ENCODE assay signal across 16 cellular contexts in the genomic region with DNA sequence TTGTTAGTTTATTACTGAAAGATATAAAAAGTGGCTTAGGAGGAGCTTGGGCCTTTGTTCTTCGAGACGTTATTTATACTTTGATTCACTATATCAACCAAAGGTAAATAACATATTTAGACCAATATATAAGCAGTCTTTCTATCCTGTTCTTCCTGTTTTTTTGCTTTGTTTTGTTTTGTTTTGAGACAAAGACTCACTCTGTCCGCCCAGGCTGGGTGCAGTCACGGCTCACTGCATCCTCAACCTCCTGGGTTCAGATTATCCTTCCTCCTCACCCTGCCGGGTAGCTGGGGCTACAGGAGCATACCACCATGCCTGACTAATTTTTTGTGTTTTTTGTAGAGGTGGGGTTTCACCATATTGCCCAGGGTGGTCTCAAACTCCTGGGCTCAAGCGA.
DNase-seq lines count a peak whose midpoint lies in the region; ATAC-seq, FAIRE-seq and TF ChIP-seq lines count a peak whose summit lies in the region.
"Had no signal": no experiment of that assay in that cellular context is flagged by ENCODE, and none has a peak within 500 bp of the region (broad histone marks: within the 10 kb centered on the region; RNA-seq: fewer than 3 reads in every experiment).

No MANE protein-coding gene starts in this region.

- no peaks in the 10 kb centered on the region for H3K27me3 Mint-ChIP-seq in neural crest cell (ENCODE audit: low read depth)
- H3K27me3 Mint-ChIP-seq in endodermal cell (ENCODE audit: insufficient read depth): no peaks in the 10 kb centered on the region
- H3K27me3 Mint-ChIP-seq: activated CD4-positive, alpha-beta memory T cell treated with anti-CD3 and anti-CD28 coated beads for 36 hours had no signal

- H3K9me2 ChIP-seq in OCI-LY1 (ENCODE audit: low read depth, low read length): no peaks in the 10 kb centered on the region

- intact Hi-C loops in pancreas (cut with DNase I): no loop called here

- 91 to 94% methylated on average over 6 of the region's 6 CpGs for WGBS in pancreas, 2 donors
- WGBS in endodermal cell (ENCODE audit: insufficient coverage in 1 of 2, insufficient read length in 1 of 2), 2 experiments: 92% methylated on average over 4 of the region's 6 CpGs; no CpG with 5 or more reads in 1 of the 2 experiments

- H3K4me1 ChIP-seq in OCI-LY1 (ENCODE audit: insufficient read depth, low read length, severe bottlenecking) (peaks cover 15% of the 10 kb centered on the region), pancreas (no peaks in the 10 kb centered on the region), endodermal cell (ENCODE audit: control insufficient read depth, insufficient read depth, low read length) (no peaks in the 10 kb centered on the region)

- H3K36me3 ChIP-seq in OCI-LY1 (ENCODE audit: insufficient read depth, low read length): peaks cover 84% of the 10 kb centered on the region
- peaks cover 0 to 27% (median 5%) of the 10 kb centered on the region in 3 donors for H3K36me3 ChIP-seq in pancreas
- H3K36me3 ChIP-seq in endodermal cell (ENCODE audit: control insufficient read depth, insufficient read depth, low read length): peaks cover 48% of the 10 kb centered on the region

- no peak overlapping the region; the same call in 1 of the 2 replicates for H3K9ac ChIP-seq in OCI-LY1 (ENCODE audit: low read length)
- H3K9ac ChIP-seq in endodermal cell (ENCODE audit: extremely low read depth, low read length, poor library complexity, severe bottlenecking): no peak overlapping the region

- no peak overlapping the region for H2AFZ ChIP-seq in OCI-LY1 (ENCODE audit: low read length)

- no peak for FAIRE-seq in pancreas (lab: Jason Lieb, UNC)
- FAIRE-seq: bronchial epithelial cell had no signal

- H3K4me3 ChIP-seq in OCI-LY1 (ENCODE audit: low read depth, low read length, poor library complexity, severe bottlenecking) (no peak overlapping the region), pancreas (no peak overlapping the region), endodermal cell (ENCODE audit: low read length) (no peak overlapping the region)
- H3K4me3 ChIP-seq: mucosa of descending colon had no signal

- H3K36me3 Mint-ChIP-seq in neural crest cell (ENCODE audit: low read depth) (peaks cover 21% of the 10 kb centered on the region), endodermal cell (ENCODE audit: low read depth) (peaks cover 48% of the 10 kb centered on the region)

- ATAC-seq in GM21360 (IDR thresholded peaks at IDR 0.05; ENCODE audit: unreplicated experiment) (peak; percentile 78), pancreas (no peak)
- ATAC-seq: mucosa of descending colon, sciatic nerve had no signal

- H3K27ac ChIP-seq in OCI-LY1 (ENCODE audit: low read depth, low read length, poor library complexity, severe bottlenecking) (peak overlapping the region; percentile 70), pancreas (no peak overlapping the region), endodermal cell (ENCODE audit: low read depth, low read length) (no peak overlapping the region)
- H3K27ac ChIP-seq: RWPE1 had no signal

- no peak overlapping the region for H3K27ac Mint-ChIP-seq in neural crest cell (ENCODE audit: unreplicated experiment)
- no peak overlapping the region for H3K27ac Mint-ChIP-seq in endodermal cell
- H3K27ac Mint-ChIP-seq: activated CD4-positive, alpha-beta memory T cell treated with anti-CD3 and anti-CD28 coated beads for 36 hours had no signal

- peak; percentile 66 for DNase-seq in DMS53 treated with DMSO at 0.1 percent for 48 hours (lab: John Stamatoyannopoulos, UW; ENCODE audit: unreplicated experiment)
- DNase-seq in neural crest cell (ENCODE audit: low read depth, low spot score): no peak
- no peak for DNase-seq in effector CD8-positive, alpha-beta T cell (lab: John Stamatoyannopoulos, UW)
- no peak for DNase-seq in pancreas
- no peak for DNase-seq in G401 (ENCODE audit: low spot score)
- no peak for DNase-seq in endodermal cell
- DNase-seq: activated CD4-positive, alpha-beta memory T cell treated with anti-CD3 and anti-CD28 coated beads for 36 hours; activated naive CD4-positive, alpha-beta T cell treated with anti-CD3 and anti-CD28 coated beads for 36 hours; islet precursor cell; mucosa of descending colon; T-helper 9 cell had no signal

- H3K79me2 ChIP-seq in OCI-LY1 (ENCODE audit: insufficient read depth, low read length): no peaks in the 10 kb centered on the region

- H3K9me3 ChIP-seq in OCI-LY1 (ENCODE audit: low read length) (no peaks in the 10 kb centered on the region), pancreas (no peaks in the 10 kb centered on the region), endodermal cell (ENCODE audit: control insufficient read depth, low read length) (peaks cover 4% of the 10 kb centered on the region)
- H3K9me3 ChIP-seq: mucosa of descending colon had no signal

- H3K4me1 Mint-ChIP-seq in neural crest cell: peaks cover 13% of the 10 kb centered on the region
- no peaks in the 10 kb centered on the region for H3K4me1 Mint-ChIP-seq in endodermal cell

- no peaks in the 10 kb centered on the region for H3K9me3 Mint-ChIP-seq in neural crest cell
- H3K9me3 Mint-ChIP-seq in endodermal cell: no peaks in the 10 kb centered on the region
- H3K9me3 Mint-ChIP-seq: activated CD4-positive, alpha-beta memory T cell treated with anti-CD3 and anti-CD28 coated beads for 36 hours; activated naive CD4-positive, alpha-beta T cell treated with anti-CD3 and anti-CD28 coated beads for 36 hours had no signal

- H3K27me3 ChIP-seq in OCI-LY1 (ENCODE audit: insufficient read depth, low read length) (no peaks in the 10 kb centered on the region), pancreas (no peaks in the 10 kb centered on the region), endodermal cell (ENCODE audit: control insufficient read depth, insufficient read depth, low read length, poor library complexity, severe bottlenecking) (no peaks in the 10 kb centered on the region)

- H3K4me2 ChIP-seq in OCI-LY1 (ENCODE audit: low read length): peak overlapping the region; percentile 39; the same call in 1 of the 2 replicates

- H3K4me3 Mint-ChIP-seq in neural crest cell (peak overlapping the region; percentile 15), endodermal cell (no peak overlapping the region)
- H3K4me3 Mint-ChIP-seq: activated CD4-positive, alpha-beta memory T cell treated with anti-CD3 and anti-CD28 coated beads for 36 hours; activated naive CD4-positive, alpha-beta T cell treated with anti-CD3 and anti-CD28 coated beads for 36 hours had no signal

- TF ChIP-seq CTCF in OCI-LY1 (IDR thresholded peaks at IDR 0.05; ENCODE audit: low read length) (no peak), neural crest cell (conservative IDR thresholded peaks at IDR 0.05) (no peak), pancreas (IDR thresholded peaks at IDR 0.05) (no peak), endodermal cell (conservative IDR thresholded peaks at IDR 0.05) (no peak)

- no peaks in the 10 kb centered on the region for H4K20me1 ChIP-seq in OCI-LY1 (ENCODE audit: insufficient read depth, low read length)

- in situ Hi-C loops in G401 (cut with HindIII; ENCODE audit: low sequenced_read_pairs): no loop called here

- no peaks in the 10 kb centered on the region for H3F3A ChIP-seq in OCI-LY1 (ENCODE audit: insufficient read depth, low read length)
